Comparison of ENCODE assay signal across 9 cellular contexts in genomic region chr2:57549642-57550102, GRCh38.
A peak's percentile ranks its signal among the peaks of the same experiment; 100 is the strongest.
DNase-seq lines count a peak whose midpoint lies in the region; ATAC-seq, FAIRE-seq and TF ChIP-seq lines count a peak whose summit lies in the region.
"Had no signal": no experiment of that assay in that cellular context is flagged by ENCODE, and none has a peak within 500 bp of the region (broad histone marks: within the 10 kb centered on the region; RNA-seq: fewer than 3 reads in every experiment).

No MANE protein-coding gene starts in this region.

- TF ChIP-seq POLR2A in lower leg skin (IDR thresholded peaks at IDR 0.05) (no peak), H54 (IDR thresholded peaks at IDR 0.05; ENCODE audit: low read depth, low read length) (no peak)

- no peak overlapping the region for H3K9ac ChIP-seq in mesendoderm (ENCODE audit: low read length)

- H3K4ac ChIP-seq in mesendoderm (ENCODE audit: low read depth, low read length), result no peak overlapping the region

- no peak overlapping the region for H3K56ac ChIP-seq in mesendoderm (ENCODE audit: low read length)

- peak; percentile 60 for ATAC-seq in GM19452 (IDR thresholded peaks at IDR 0.05; ENCODE audit: unreplicated experiment)
- peak; percentile 41 for ATAC-seq in HG03558 (IDR thresholded peaks at IDR 0.05; ENCODE audit: extremely low read depth, unreplicated experiment)

- H2BK15ac ChIP-seq in mesendoderm (replicated peaks; ENCODE audit: low read depth), result no peak overlapping the region

- no peak overlapping the region for H3K18ac ChIP-seq in mesendoderm (ENCODE audit: low read length)

- WGBS in mesendoderm (ENCODE audit: extremely low coverage, insufficient coverage, low lambda C conversion rate), result no CpG with 5 or more reads among the region's 5 CpGs
- WGBS in lower leg skin, 2 donors, result 44 to 46% methylated on average over 5 of the region's 5 CpGs

- H3K27ac ChIP-seq in mesendoderm (ENCODE audit: low read depth, low read length), result no peak overlapping the region
- H3K27ac ChIP-seq: SJSA1 had no signal

- no peak overlapping the region for H4K5ac ChIP-seq in mesendoderm (ENCODE audit: low read length)

- intact Hi-C loops in lower leg skin (cut with DNase I; ENCODE audit: low total_unique reads), result no loop called here

- no peaks in the 10 kb centered on the region for H3K27me3 ChIP-seq in mesendoderm (ENCODE audit: insufficient read depth, low read length, poor library complexity)
- H3K27me3 ChIP-seq: SJSA1 had no signal

- no peak overlapping the region for H4K8ac ChIP-seq in mesendoderm (ENCODE audit: low read depth, low read length)

- H2BK120ac ChIP-seq in mesendoderm (ENCODE audit: low read depth, low read length), result no peak overlapping the region

- no peak overlapping the region for H3K4me3 ChIP-seq in mesendoderm (ENCODE audit: low read length)
- no peak overlapping the region for H3K4me3 ChIP-seq in lower leg skin (ENCODE audit: low read depth, poor library complexity, severe bottlenecking)
- H3K4me3 ChIP-seq: SJSA1 had no signal

- H3K79me1 ChIP-seq in mesendoderm (ENCODE audit: low read length), result no peaks in the 10 kb centered on the region

- peak; percentile 26 for DNase-seq in D341Med (ENCODE audit: low spot score)
- peak; percentile 72 for DNase-seq in SK-MEL-5 (ENCODE audit: low read depth, low spot score)
- peak; percentile 51 for DNase-seq in mesendoderm
- DNase-seq in lower leg skin (ENCODE audit: low spot score in 2 of 2), result no peak
- DNase-seq in NCI-H128 (lab: John Stamatoyannopoulos, UW; ENCODE audit: unreplicated experiment), result no peak
- no peak for DNase-seq in H54 (ENCODE audit: insufficient read length, low spot score)

- no peak for FAIRE-seq in H54 (lab: Jason Lieb, UNC)

- H2AK5ac ChIP-seq in mesendoderm (ENCODE audit: low read length), result no peak overlapping the region

- in situ Hi-C loops in SK-MEL-5 (cut with HindIII; ENCODE audit: low pct_unique_long_range_greater_than_20kb, low sequenced_read_pairs), result no loop called here

- H3K4me1 ChIP-seq in mesendoderm (ENCODE audit: control insufficient read depth, low read depth, low read length), result no peaks in the 10 kb centered on the region
- H3K4me1 ChIP-seq: SJSA1 had no signal

- H3K36me3 ChIP-seq in mesendoderm (ENCODE audit: control insufficient read depth, insufficient read depth, low read length), result no peaks in the 10 kb centered on the region
- H3K36me3 ChIP-seq: SJSA1 had no signal

- H3K79me2 ChIP-seq in mesendoderm (ENCODE audit: control insufficient read depth, insufficient read depth, low read length), result no peaks in the 10 kb centered on the region

- H3K4me2 ChIP-seq in mesendoderm (ENCODE audit: low read length), result no peak overlapping the region

- TF ChIP-seq CTCF in lower leg skin (IDR thresholded peaks at IDR 0.05), result no peak

- H2BK5ac ChIP-seq in mesendoderm (ENCODE audit: low read length), result no peak overlapping the region

- H3K23ac ChIP-seq in mesendoderm (ENCODE audit: low read length), result no peak overlapping the region

Comparison
In these comparisons a context has a peak if more than half of its experiments do, and no peak if none do; other contexts are left out.
1. DNase-seq: peak in D341Med (single experiment), SK-MEL-5 (single experiment) and mesendoderm (single experiment); none in lower leg skin (0 of 2), NCI-H128 (single experiment) and H54 (single experiment).